14 cellular contexts compared by ENCODE assay signal in the genomic region with DNA sequence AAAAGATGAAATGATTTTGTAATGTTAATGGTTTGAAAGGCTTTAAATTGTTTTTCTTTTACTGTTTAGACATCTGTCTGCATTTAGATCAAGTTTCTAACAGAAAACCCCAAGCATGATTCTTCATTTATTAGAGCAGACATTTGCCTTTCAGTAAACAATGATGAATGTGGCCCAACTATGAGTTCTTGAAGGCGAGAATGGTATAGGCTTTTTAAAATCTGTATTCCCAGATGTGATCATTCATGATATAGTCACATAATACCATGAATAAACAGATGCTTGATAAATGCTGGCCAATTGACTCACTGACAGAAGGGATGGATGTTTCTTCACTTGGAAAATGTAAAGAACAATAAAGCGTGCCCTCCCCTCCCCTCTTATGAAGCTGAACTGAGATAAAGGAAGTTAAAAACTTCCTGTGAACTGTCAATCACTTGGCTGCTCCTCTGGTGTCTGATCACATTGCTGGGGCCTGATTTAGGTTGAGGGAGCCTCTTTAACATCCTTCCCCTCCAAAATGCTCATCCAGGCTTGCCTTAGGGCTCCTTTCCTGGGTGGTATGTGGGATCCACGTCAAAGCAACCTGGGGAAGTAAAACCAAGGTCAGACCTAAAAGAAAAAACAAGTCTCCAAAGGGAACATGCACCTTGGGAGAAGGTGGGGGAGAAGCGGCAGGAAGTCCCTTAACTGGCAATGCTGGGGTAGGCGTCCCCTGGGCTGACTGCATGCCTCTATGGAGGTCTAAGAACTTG. TPM values are rescaled to one million over a fixed set of nuclear protein-coding genes. Genes with fewer than 3 reads are reported as not detected.
A peak's percentile ranks its signal among the peaks of the same experiment; 100 is the strongest.
DNase-seq lines count a peak whose midpoint lies in the region; ATAC-seq and TF ChIP-seq lines count a peak whose summit lies in the region.
"Had no signal": no experiment of that assay in that cellular context is flagged by ENCODE, and none has a peak within 500 bp of the region (broad histone marks: within the 10 kb centered on the region; RNA-seq: fewer than 3 reads in every experiment).

No MANE protein-coding gene starts in this region.

- H3K9me3 ChIP-seq in BLaER1 treated with 17β-estradiol and CSF1 and Interleukin-3, amounts not matched to agents 10 nM and 100 nM (replicated peaks in 1 of 11), result no peaks in the 10 kb centered on the region
- H3K9me3 ChIP-seq in KOPT-K1 (ENCODE audit: insufficient read depth, low read length, poor library complexity, severe bottlenecking) (no peaks in the 10 kb centered on the region), osteoblast (ENCODE audit: low read depth, low read length) (no peaks in the 10 kb centered on the region)

- ATAC-seq in activated B cell treated with CpG ODN at 0.5 μM for 24 hours (ENCODE audit: low read depth), result peak; percentile 22
- no peak for ATAC-seq in stimulated activated effector memory CD8-positive, alpha-beta T cell treated with anti-CD3 and anti-CD28 coated beads, Interleukin-12 subunit alpha, Interleukin-12 subunit beta, amount 100 ng/mL, for 72 hours
- ATAC-seq in HG03354 (IDR thresholded peaks at IDR 0.05; ENCODE audit: poor library complexity, severe bottlenecking, unreplicated experiment), result no peak
- ATAC-seq: Panc1 had no signal

- peak overlapping the region; percentile 60 to 91 (median 87) for H3K4me2 ChIP-seq in BLaER1 treated with 17β-estradiol and CSF1 and Interleukin-3, amounts not matched to agents 10 nM and 100 nM
- H3K4me2 ChIP-seq in osteoblast (ENCODE audit: insufficient read depth, low read length), result no peak overlapping the region

- H3K79me2 ChIP-seq in osteoblast (ENCODE audit: insufficient read depth, low read length), result no peaks in the 10 kb centered on the region

- peaks cover 63% of the 10 kb centered on the region for H3K4me1 Mint-ChIP-seq in activated B cell treated with CpG ODN at 0.5 μM for 24 hours
- peaks cover 14% of the 10 kb centered on the region for H3K4me1 Mint-ChIP-seq in stimulated activated effector memory CD8-positive, alpha-beta T cell treated with anti-CD3 and anti-CD28 coated beads, Interleukin-12 subunit alpha, Interleukin-12 subunit beta, amount 100 ng/mL, for 72 hours

- no peaks in the 10 kb centered on the region for H3K36me3 Mint-ChIP-seq in activated B cell treated with CpG ODN at 0.5 μM for 24 hours (ENCODE audit: low read depth)
- H3K36me3 Mint-ChIP-seq in stimulated activated effector memory CD8-positive, alpha-beta T cell treated with anti-CD3 and anti-CD28 coated beads, Interleukin-12 subunit alpha, Interleukin-12 subunit beta, amount 100 ng/mL, for 72 hours, result no peaks in the 10 kb centered on the region

- H3K27me3 Mint-ChIP-seq in activated B cell treated with CpG ODN at 0.5 μM for 24 hours, result no peaks in the 10 kb centered on the region

- CTCF ChIA-PET in activated B cell treated with CpG ODN at 0.5 μM for 24 hours (lab: Charles Lee), result interaction anchor here (2.6 kb wide), 1 partner anchor 43 kb away, joined by 15 read pairs; no protein-coding TSS in a partner anchor

- peak overlapping the region in 9 of 11 experiments; percentile 7 to 59 (median 39); a peak in 9 of 22 replicates for H3K9ac ChIP-seq in BLaER1 treated with 17β-estradiol and CSF1 and Interleukin-3, amounts not matched to agents 10 nM and 100 nM

- H4K20me1 ChIP-seq in BLaER1 treated with 17β-estradiol and CSF1 and Interleukin-3, amounts not matched to agents 10 nM and 100 nM, result no peaks in the 10 kb centered on the region
- H4K20me1 ChIP-seq in osteoblast (ENCODE audit: insufficient read depth, low read length), result no peaks in the 10 kb centered on the region

- H3K4me3 ChIP-seq in BLaER1 treated with 17β-estradiol and CSF1 and Interleukin-3, amounts not matched to agents 10 nM and 100 nM, result no peak overlapping the region; a peak in 1 of 20 replicates
- H3K4me3 ChIP-seq in osteoblast (ENCODE audit: insufficient read depth, low read length), result no peak overlapping the region

- intact Hi-C loops in activated B cell treated with CpG ODN at 0.5 μM for 24 hours (cut with micrococcal nuclease), result no loop called here

- DNase-seq in activated B cell treated with CpG ODN at 0.5 μM for 24 hours, result no peak
- DNase-seq in osteoblast (ENCODE audit: insufficient read length, low spot score, missing footprints), result peak; percentile 19
- no peak for DNase-seq in NCI-H2171 (lab: John Stamatoyannopoulos, UW)
- DNase-seq in stimulated activated effector memory CD8-positive, alpha-beta T cell treated with anti-CD3 and anti-CD28 coated beads, Interleukin-12 subunit alpha, Interleukin-12 subunit beta, amount 100 ng/mL, for 72 hours (ENCODE audit: low spot score in 2 of 2), result no peak
- no peak for DNase-seq in C1 segment of cervical spinal cord (lab: John Stamatoyannopoulos, UW)
- DNase-seq: AML-193; CD8-positive, alpha-beta memory T cell; NCI-H146; NCI-H345; SHP77 had no signal

- no peaks in the 10 kb centered on the region for H3K36me3 ChIP-seq in BLaER1 treated with 17β-estradiol and CSF1 and Interleukin-3, amounts not matched to agents 10 nM and 100 nM
- H3K36me3 ChIP-seq in KOPT-K1 (ENCODE audit: insufficient read depth, low read length) (no peaks in the 10 kb centered on the region), osteoblast (ENCODE audit: insufficient read depth, low read length) (no peaks in the 10 kb centered on the region)

- peak overlapping the region in 10 of 11 experiments; percentile 29 to 99 (median 74); a peak in 19 of 22 replicates for H3K27ac ChIP-seq in BLaER1 treated with 17β-estradiol and CSF1 and Interleukin-3, amounts not matched to agents 10 nM and 100 nM
- H3K27ac ChIP-seq in KOPT-K1 (ENCODE audit: low read depth, low read length, poor library complexity, severe bottlenecking) (peak overlapping the region; percentile 10), osteoblast (ENCODE audit: low read depth, low read length) (no peak overlapping the region)

- H3K27me3 ChIP-seq in BLaER1 treated with 17β-estradiol and CSF1 and Interleukin-3, amounts not matched to agents 10 nM and 100 nM, result no peaks in the 10 kb centered on the region
- H3K27me3 ChIP-seq in osteoblast (ENCODE audit: insufficient read depth, low read length), result no peaks in the 10 kb centered on the region

- H3K4me1 ChIP-seq in BLaER1 treated with 17β-estradiol and CSF1 and Interleukin-3, amounts not matched to agents 10 nM and 100 nM, result peaks cover 56 to 74% (median 68%) of the 10 kb centered on the region in 10 experiments
- H3K4me1 ChIP-seq in osteoblast (ENCODE audit: insufficient read depth, low read length), result no peaks in the 10 kb centered on the region

- H2AFZ ChIP-seq in osteoblast (ENCODE audit: low read length), result no peak overlapping the region

- POLR2A ChIA-PET in activated B cell treated with CpG ODN at 0.5 μM for 24 hours (lab: Charles Lee), result interaction anchor here (0.6 to 3.5 kb wide), 6 partner anchors 9 to 44 kb away, joined by 3 to 30 read pairs (median 4); a partner anchor contains a TSS

- peak overlapping the region; percentile 44 for H3K4me3 Mint-ChIP-seq in activated B cell treated with CpG ODN at 0.5 μM for 24 hours
- H3K4me3 Mint-ChIP-seq in stimulated activated effector memory CD8-positive, alpha-beta T cell treated with anti-CD3 and anti-CD28 coated beads, Interleukin-12 subunit alpha, Interleukin-12 subunit beta, amount 100 ng/mL, for 72 hours, result no peak overlapping the region
- H3K4me3 Mint-ChIP-seq: CD8-positive, alpha-beta memory T cell had no signal

- no peak for TF ChIP-seq CTCF in activated B cell treated with CpG ODN at 0.5 μM for 24 hours (IDR thresholded peaks at IDR 0.05)
- TF ChIP-seq CTCF in osteoblast (IDR thresholded peaks at IDR 0.05; ENCODE audit: extremely low read depth, low read depth, low read length), result no peak

- H3K9me3 Mint-ChIP-seq in activated B cell treated with CpG ODN at 0.5 μM for 24 hours, result no peaks in the 10 kb centered on the region
- H3K9me3 Mint-ChIP-seq in stimulated activated effector memory CD8-positive, alpha-beta T cell treated with anti-CD3 and anti-CD28 coated beads, Interleukin-12 subunit alpha, Interleukin-12 subunit beta, amount 100 ng/mL, for 72 hours, result no peaks in the 10 kb centered on the region
- H3K9me3 Mint-ChIP-seq: CD8-positive, alpha-beta memory T cell had no signal

- H3K27ac Mint-ChIP-seq in activated B cell treated with CpG ODN at 0.5 μM for 24 hours, result peak overlapping the region; percentile 99
- no peak overlapping the region for H3K27ac Mint-ChIP-seq in stimulated activated effector memory CD8-positive, alpha-beta T cell treated with anti-CD3 and anti-CD28 coated beads, Interleukin-12 subunit alpha, Interleukin-12 subunit beta, amount 100 ng/mL, for 72 hours

RNA-seq across cellular contexts. Expression of a gene that starts 3.3 kb away (rescaled TPM):
- total RNA-seq in activated B cell treated with CpG ODN at 0.5 μM for 24 hours (2.4 and 3.3 TPM in 2 replicates), osteoblast (under 0.01 TPM in 2 replicates)

RNA-seq across cellular contexts. Expression of a gene that starts 19.9 kb away (rescaled TPM):
- total RNA-seq in activated B cell treated with CpG ODN at 0.5 μM for 24 hours (38.1 and 40.3 TPM in 2 replicates), osteoblast (16.3 and 17.4 TPM in 2 replicates)
